In the genomic region with DNA sequence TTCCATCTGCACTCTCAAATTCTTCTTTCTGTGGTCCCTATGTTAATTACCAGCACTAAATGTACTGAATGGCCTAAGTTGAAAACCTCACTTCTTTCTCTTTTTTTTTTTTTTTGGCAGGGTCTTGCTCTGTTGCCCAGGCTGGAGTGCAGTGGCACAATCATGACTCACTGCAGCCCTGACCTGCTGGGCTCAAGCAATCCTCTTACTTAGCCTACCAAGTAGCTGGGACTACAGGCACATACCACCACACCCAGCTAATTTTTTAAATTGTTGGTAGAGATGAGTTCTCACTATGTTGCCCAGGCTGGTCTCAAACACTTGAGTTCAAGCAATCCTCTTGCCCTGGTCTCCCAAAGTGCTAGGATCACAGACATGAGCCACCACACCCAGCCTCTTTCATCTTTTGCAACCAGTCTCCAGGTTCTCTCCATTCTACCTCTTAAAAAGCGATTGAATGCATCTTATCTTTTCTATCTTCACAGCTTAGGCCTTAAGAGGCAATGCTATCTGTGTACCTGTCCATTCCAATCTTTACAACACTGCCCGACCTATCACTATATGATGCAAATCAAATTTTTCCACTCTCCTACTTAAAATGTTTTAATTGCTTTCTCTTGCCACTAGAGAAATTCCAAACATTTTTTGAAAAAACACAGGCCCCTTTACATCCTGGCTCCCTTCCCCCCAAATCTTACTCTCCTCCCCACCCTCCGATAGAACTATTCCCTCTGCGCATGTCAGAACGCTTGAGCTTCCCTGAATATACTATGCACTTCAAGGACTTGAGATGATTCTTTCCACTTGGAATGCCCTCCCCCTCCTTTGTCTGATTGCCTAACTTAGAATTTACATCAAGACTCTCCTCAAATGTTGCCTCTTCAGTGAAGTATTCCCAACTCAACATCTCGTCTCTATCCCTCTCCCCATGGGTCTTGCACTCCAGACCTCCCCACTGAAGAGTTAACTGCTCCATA, we compare ENCODE assay signal across 17 cellular contexts.
"Had no signal": no experiment of that assay in that cellular context is flagged by ENCODE, and none has a peak within 500 bp of the region (broad histone marks: within the 10 kb centered on the region; RNA-seq: fewer than 3 reads in every experiment).

No MANE protein-coding gene starts in this region.

- H3K36me3 Mint-ChIP-seq: naive thymus-derived CD4-positive, alpha-beta T cell; stimulated activated naive B cell treated with anti-CD40 and anti-IgM and Interleukin-4, amounts not matched to agents 10 μg/mL and 1 μg/mL and 100 μg/mL, for 72 hours had no signal

- H3K27ac ChIP-seq: esophagus squamous epithelium, gastroesophageal sphincter, testis, tibial nerve had no signal

- H3K9me3 Mint-ChIP-seq: stimulated activated naive B cell treated with anti-CD40 and anti-IgM and Interleukin-4, amounts not matched to agents 10 μg/mL and 1 μg/mL and 100 μg/mL, for 72 hours; stimulated activated naive CD8-positive, alpha-beta T cell treated with anti-CD3 and anti-CD28 coated beads, Interleukin-15, amount 100 ng/mL, for 72 hours had no signal

- DNase-seq: colonic mucosa; dermis blood vessel endothelial cell; esophagus squamous epithelium; foreskin fibroblast; glutamatergic neuron; kidney; left colon; naive thymus-derived CD4-positive, alpha-beta T cell; posterior cingulate gyrus; stimulated activated CD4-positive, alpha-beta T cell treated with anti-CD3 and anti-CD28 coated beads, Interleukin-2, amount 100 ng/mL, for 24 hours; stimulated activated CD4-positive, alpha-beta T cell treated with anti-CD3 and anti-CD28 coated beads, Interleukin-4, amount 100 ng/mL, for 4 hours; stimulated activated naive B cell treated with anti-CD40 and anti-IgM and Interleukin-4, amounts not matched to agents 10 μg/mL and 1 μg/mL and 100 μg/mL, for 72 hours; stimulated activated naive CD8-positive, alpha-beta T cell treated with anti-CD3 and anti-CD28 coated beads, Interleukin-15, amount 100 ng/mL, for 72 hours; testis had no signal

- H3K36me3 ChIP-seq: colonic mucosa, esophagus squamous epithelium, gastroesophageal sphincter, tibial nerve had no signal

- ATAC-seq: gastroesophageal sphincter; left colon; naive thymus-derived CD4-positive, alpha-beta T cell; sciatic nerve; stimulated activated naive B cell treated with anti-CD40 and anti-IgM and Interleukin-4, amounts not matched to agents 10 μg/mL and 1 μg/mL and 100 μg/mL, for 72 hours; stimulated activated naive CD8-positive, alpha-beta T cell treated with anti-CD3 and anti-CD28 coated beads, Interleukin-15, amount 100 ng/mL, for 72 hours had no signal

- H3K9me3 ChIP-seq: colonic mucosa, esophagus squamous epithelium, gastroesophageal sphincter, testis, tibial nerve had no signal

- H3K27me3 ChIP-seq: colonic mucosa, testis had no signal

- H3K27ac Mint-ChIP-seq: naive thymus-derived CD4-positive, alpha-beta T cell; stimulated activated naive B cell treated with anti-CD40 and anti-IgM and Interleukin-4, amounts not matched to agents 10 μg/mL and 1 μg/mL and 100 μg/mL, for 72 hours; stimulated activated naive CD8-positive, alpha-beta T cell treated with anti-CD3 and anti-CD28 coated beads, Interleukin-15, amount 100 ng/mL, for 72 hours had no signal

- H3K4me1 ChIP-seq: testis had no signal

- H3K4me3 ChIP-seq: colonic mucosa, esophagus squamous epithelium, gastroesophageal sphincter, testis, tibial nerve had no signal

- H3K4me3 Mint-ChIP-seq: naive thymus-derived CD4-positive, alpha-beta T cell; stimulated activated naive B cell treated with anti-CD40 and anti-IgM and Interleukin-4, amounts not matched to agents 10 μg/mL and 1 μg/mL and 100 μg/mL, for 72 hours; stimulated activated naive CD8-positive, alpha-beta T cell treated with anti-CD3 and anti-CD28 coated beads, Interleukin-15, amount 100 ng/mL, for 72 hours had no signal
